In the genomic region with DNA sequence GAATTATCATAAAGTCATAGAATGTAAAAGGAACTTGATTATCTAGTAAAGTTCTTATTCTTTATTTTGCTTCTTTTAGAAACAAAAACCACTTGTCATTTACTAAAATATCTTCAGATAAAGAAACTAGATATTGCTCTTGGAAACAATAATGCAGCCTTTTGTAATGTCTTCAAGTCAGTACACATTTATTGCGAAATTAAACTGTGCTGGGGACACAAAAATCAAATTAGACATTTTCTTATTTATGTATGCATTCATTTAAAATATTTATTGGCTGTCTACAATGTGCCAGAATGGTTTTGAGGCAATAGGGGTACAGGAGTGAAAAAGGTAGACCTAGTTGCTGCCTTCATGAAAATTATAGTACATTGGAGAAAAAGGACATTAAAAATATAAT, we compare ENCODE assay signal across 27 cellular contexts.
"Had no signal": no experiment of that assay in that cellular context is flagged by ENCODE, and none has a peak within 500 bp of the region (broad histone marks: within the 10 kb centered on the region; RNA-seq: fewer than 3 reads in every experiment).

No MANE protein-coding gene starts in this region.

- H3K9me3 ChIP-seq: stomach, suprapubic skin, testis, thoracic aorta, thyroid gland, tibial artery, tibial nerve, transverse colon, upper lobe of left lung, upper lobe of right lung, uterus, vagina had no signal

- FAIRE-seq: urothelium cell line had no signal

- H3K27me3 ChIP-seq: stomach, suprapubic skin, testis, thyroid gland, tibial artery, tibial nerve, transverse colon, upper lobe of left lung, upper lobe of right lung, uterus, vagina had no signal

- H3K27ac ChIP-seq: stomach, suprapubic skin, testis, thoracic aorta, thyroid gland, tibial artery, tibial nerve, transverse colon, upper lobe of left lung, upper lobe of right lung, uterus, vagina had no signal

- H3K4me3 ChIP-seq: stomach, suprapubic skin, testis, thoracic aorta, thyroid gland, tibial artery, tibial nerve, transverse colon, upper lobe of left lung, upper lobe of right lung, uterus, vagina had no signal

- H3K4me1 ChIP-seq: stomach, suprapubic skin, testis, thyroid gland, transverse colon, upper lobe of left lung, upper lobe of right lung, uterus had no signal

- H3K36me3 ChIP-seq: stomach, suprapubic skin, thoracic aorta, thyroid gland, tibial artery, tibial nerve, transverse colon, upper lobe of left lung, upper lobe of right lung, uterus, vagina had no signal

- ATAC-seq: stimulated activated effector memory CD8-positive, alpha-beta T cell treated with anti-CD3 and anti-CD28 coated beads, Interleukin-12 subunit alpha, Interleukin-12 subunit beta, amount 100 ng/mL, for 72 hours; stimulated activated memory B cell treated with anti-CD40 and anti-IgM and Interleukin-4, amounts not matched to agents 10 μg/mL and 1 μg/mL and 100 μg/mL, for 72 hours; stimulated activated naive B cell treated with anti-CD40 and anti-IgM and Interleukin-4, amounts not matched to agents 10 μg/mL and 1 μg/mL and 100 μg/mL, for 72 hours; stimulated activated naive CD8-positive, alpha-beta T cell treated with anti-CD3 and anti-CD28 coated beads, Interleukin-15, amount 100 ng/mL, for 72 hours; stimulated activated naive CD8-positive, alpha-beta T cell treated with anti-CD3 and anti-CD28 coated beads, Interleukin-15, Interleukin-2, amounts not matched to agents 100 U/mL and 50 U/mL, for 24 hours; upper lobe of right lung had no signal

- DNase-seq: stimulated activated CD4-positive, alpha-beta T cell treated with anti-CD3 and anti-CD28 coated beads, Interleukin-2, amount 100 ng/mL, for 48 hours; stimulated activated CD4-positive, alpha-beta T cell treated with anti-CD3 and anti-CD28 coated beads, Interleukin-4, amount 100 ng/mL, for 1 hour; stimulated activated CD4-positive, alpha-beta T cell treated with anti-CD3 and anti-CD28 coated beads, Interleukin-4, amount 100 ng/mL, for 24 hours; stimulated activated CD4-positive, alpha-beta T cell treated with anti-CD3 and anti-CD28 coated beads, Interleukin-4, amount 100 ng/mL, for 4 hours; stimulated activated CD8-positive, alpha-beta memory T cell treated with anti-CD3 and anti-CD28 coated beads, Interleukin-4, amount 100 ng/mL, for 48 hours; stimulated activated naive B cell treated with anti-CD40 and anti-IgM and Interleukin-4, amounts not matched to agents 10 μg/mL and 1 μg/mL and 100 μg/mL, for 72 hours; stimulated activated naive CD4-positive, alpha-beta T cell; stimulated activated naive CD4-positive, alpha-beta T cell treated with Interleukin-2 at 50 U/mL for 16 hours; stimulated activated naive CD8-positive, alpha-beta T cell treated with anti-CD3 and anti-CD28 coated beads, Interleukin-15, amount 100 ng/mL, for 72 hours; stimulated activated naive CD8-positive, alpha-beta T cell treated with anti-CD3 and anti-CD28 coated beads, Interleukin-15, Interleukin-2, amounts not matched to agents 100 U/mL and 50 U/mL, for 24 hours; stomach; substantia nigra; testis; thyroid gland; tibial artery; transverse colon; trophoblast cell; upper lobe of left lung; upper lobe of right lung; uterus had no signal
